8 cellular contexts compared by ENCODE assay signal in genomic region chr9:129173296-129174101, GRCh38. TPM values are rescaled to one million over a fixed set of nuclear protein-coding genes. Genes with fewer than 3 reads are reported as not detected.
DNase-seq lines count a peak whose midpoint lies in the region; ATAC-seq, FAIRE-seq and TF ChIP-seq lines count a peak whose summit lies in the region.

No MANE protein-coding gene starts in this region.

- H3K36me3 Mint-ChIP-seq in activated CD4-positive, alpha-beta T cell treated with anti-CD3 and anti-CD28 coated beads, Interleukin-2, amount 10 ng/mL, durations not matched to agents 7 days and 5 days (ENCODE audit: low read depth), result no peaks in the 10 kb centered on the region
- H3K36me3 Mint-ChIP-seq in activated naive CD8-positive, alpha-beta T cell treated with anti-CD3 and anti-CD28 coated beads, Interleukin-2, amount 50 U/mL, for 24 hours (ENCODE audit: low read depth), result no peaks in the 10 kb centered on the region

- H3K4me3 ChIP-seq in kidney (ENCODE audit: low read length in 2 of 2), result peak overlapping the region in 1 of 2 donors; percentile 69
- H3K4me3 ChIP-seq in testis, result peak overlapping the region; percentile 71 to 81

- H3K27me3 ChIP-seq in testis, result no peaks in the 10 kb centered on the region

- CTCF ChIA-PET in activated CD4-positive, alpha-beta T cell treated with anti-CD3 and anti-CD28 coated beads, Interleukin-2, amount 10 ng/mL, durations not matched to agents 7 days and 5 days (lab: Charles Lee), result interaction anchor here (0.5 to 4.3 kb wide), 38 partner anchors 8 to 451 kb away, joined by 3 to 32 read pairs (median 4); partner anchors contain the start of genes DOLPP1 and NTMT1

- no peaks in the 10 kb centered on the region for H3K9me3 Mint-ChIP-seq in activated CD4-positive, alpha-beta T cell treated with anti-CD3 and anti-CD28 coated beads, Interleukin-2, amount 10 ng/mL, durations not matched to agents 7 days and 5 days
- H3K9me3 Mint-ChIP-seq in activated naive CD8-positive, alpha-beta T cell treated with anti-CD3 and anti-CD28 coated beads, Interleukin-2, amount 50 U/mL, for 24 hours, result no peaks in the 10 kb centered on the region

- H3K4me1 ChIP-seq in kidney (ENCODE audit: control insufficient read depth in 1 of 2, insufficient read depth in 1 of 2, low read depth in 1 of 2, low read length in 2 of 2), result peaks cover 5 to 6% of the 10 kb centered on the region in 2 donors
- H3K4me1 ChIP-seq in testis, result peaks cover 35% of the 10 kb centered on the region

- H3K9ac ChIP-seq in kidney (ENCODE audit: low read length in 2 of 2), result peak overlapping the region; percentile 13 to 89

- FAIRE-seq in kidney (lab: Jason Lieb, UNC), result no peak

- peaks cover 30% of the 10 kb centered on the region for H3K4me1 Mint-ChIP-seq in activated CD4-positive, alpha-beta T cell treated with anti-CD3 and anti-CD28 coated beads, Interleukin-2, amount 10 ng/mL, durations not matched to agents 7 days and 5 days
- peaks cover 18% of the 10 kb centered on the region for H3K4me1 Mint-ChIP-seq in activated naive CD8-positive, alpha-beta T cell treated with anti-CD3 and anti-CD28 coated beads, Interleukin-2, amount 50 U/mL, for 24 hours

- H3K27ac ChIP-seq in kidney (ENCODE audit: low read depth in 2 of 2, low read length in 2 of 2) (peak overlapping the region; percentile 96 to 99), testis (peak overlapping the region; percentile 91 to 99)

- H3K27ac Mint-ChIP-seq in activated CD4-positive, alpha-beta T cell treated with anti-CD3 and anti-CD28 coated beads, Interleukin-2, amount 10 ng/mL, durations not matched to agents 7 days and 5 days, result no peak overlapping the region
- H3K27ac Mint-ChIP-seq in activated naive CD8-positive, alpha-beta T cell treated with anti-CD3 and anti-CD28 coated beads, Interleukin-2, amount 50 U/mL, for 24 hours, result no peak overlapping the region

- ATAC-seq in activated naive CD8-positive, alpha-beta T cell treated with anti-CD3 and anti-CD28 coated beads, Interleukin-2, amount 50 U/mL, for 24 hours, result no peak
- ATAC-seq in GM21447 (IDR thresholded peaks at IDR 0.05; ENCODE audit: unreplicated experiment), result no peak

- DNase-seq in activated CD4-positive, alpha-beta T cell treated with anti-CD3 and anti-CD28 coated beads, Interleukin-2, amount 10 ng/mL, durations not matched to agents 7 days and 5 days, result no peak
- no peak for DNase-seq in activated CD4-positive, alpha-beta T cell treated with anti-CD3 and anti-CD28 coated beads, Interleukin-2, amount 50 U/mL, for 1 hour
- DNase-seq in activated naive CD8-positive, alpha-beta T cell treated with anti-CD3 and anti-CD28 coated beads, Interleukin-2, amount 50 U/mL, for 24 hours, result no peak
- DNase-seq in kidney, result no peak
- no peak for DNase-seq in testis
- no peak for DNase-seq in retina
- DNase-seq in stimulated activated CD4-positive, alpha-beta T cell treated with anti-CD3 and anti-CD28 coated beads, Interleukin-4, amount 100 ng/mL, for 1 hour, result no peak

- H3K36me3 ChIP-seq in kidney (ENCODE audit: control insufficient read depth in 1 of 2, insufficient read depth in 2 of 2, low read length in 2 of 2) (no peaks in the 10 kb centered on the region), testis (ENCODE audit: low read depth, missing control alignments) (no peaks in the 10 kb centered on the region)

- peak overlapping the region; percentile 73 for H3K4me3 Mint-ChIP-seq in activated CD4-positive, alpha-beta T cell treated with anti-CD3 and anti-CD28 coated beads, Interleukin-2, amount 10 ng/mL, durations not matched to agents 7 days and 5 days
- H3K4me3 Mint-ChIP-seq in activated naive CD8-positive, alpha-beta T cell treated with anti-CD3 and anti-CD28 coated beads, Interleukin-2, amount 50 U/mL, for 24 hours, result peak overlapping the region; percentile 79

- TF ChIP-seq CTCF in kidney (IDR thresholded peaks at IDR 0.05; ENCODE audit: borderline replicate concordance, extremely low read depth, insufficient read depth) (no peak), testis (IDR thresholded peaks at IDR 0.05) (no peak)

- TF ChIP-seq POLR2A in testis (IDR thresholded peaks at IDR 0.05), result no peak

- H3K9me3 ChIP-seq in kidney (ENCODE audit: control insufficient read depth in 1 of 2, low read length in 2 of 2), result no peaks in the 10 kb centered on the region
- H3K9me3 ChIP-seq in testis, result no peaks in the 10 kb centered on the region

- peaks cover 19% of the 10 kb centered on the region for H3K27me3 Mint-ChIP-seq in activated CD4-positive, alpha-beta T cell treated with anti-CD3 and anti-CD28 coated beads, Interleukin-2, amount 10 ng/mL, durations not matched to agents 7 days and 5 days
- peaks cover 10% of the 10 kb centered on the region for H3K27me3 Mint-ChIP-seq in activated naive CD8-positive, alpha-beta T cell treated with anti-CD3 and anti-CD28 coated beads, Interleukin-2, amount 50 U/mL, for 24 hours

- intact Hi-C loops in kidney (cut with DNase I), result no loop called here
- intact Hi-C loops in testis (cut with DNase I; ENCODE audit: low total_unique reads), result loop anchor here (10.0 kb wide), 3 partner anchors 81 to 431 kb away; no protein-coding TSS in a partner anchor

- WGBS in testis, 2 donors, result 17 to 40% methylated on average over 11 to 28 of the region's 29 CpGs

- POLR2A ChIA-PET in activated CD4-positive, alpha-beta T cell treated with anti-CD3 and anti-CD28 coated beads, Interleukin-2, amount 10 ng/mL, durations not matched to agents 7 days and 5 days (lab: Charles Lee), result no interaction called here

RNA-seq across cellular contexts. Expression of gene IER5L, which starts 4.6 kb away (rescaled TPM):
- total RNA-seq in activated CD4-positive, alpha-beta T cell treated with anti-CD3 and anti-CD28 coated beads, Interleukin-2, amount 10 ng/mL, durations not matched to agents 7 days and 5 days, result 1 to 10 TPM; 1.8 to 2.3 TPM
- 46.9 TPM for total RNA-seq in kidney
- 18.0 TPM for polyA plus RNA-seq in kidney (ENCODE audit: insufficient read depth, low read depth, low replicate concordance)
- total RNA-seq in testis, result 10 to 100 TPM; 12.6 to 25.4 TPM
- 4.8 TPM for polyA plus RNA-seq in testis (ENCODE audit: insufficient read depth, low read depth, low replicate concordance)

Comparison
In these comparisons a context has a peak if more than half of its experiments do, and no peak if none do; other contexts are left out.
1. RNA of gene IER5L, which starts 4.6 kb away (total RNA-seq): 46.9 TPM in kidney (single experiment) and 12.6 to 25.4 TPM in testis; 1.8 to 2.3 TPM in activated CD4-positive, alpha-beta T cell treated with anti-CD3 and anti-CD28 coated beads, Interleukin-2, amount 10 ng/mL, durations not matched to agents 7 days and 5 days; every median in the first group is over 4 times any median in the second.